ENCODE assay signal across 8 cellular contexts in genomic region chr20:13638496-13639477, GRCh38. TPM values are rescaled to one million over a fixed set of nuclear protein-coding genes. Genes with fewer than 3 reads are reported as not detected.
DNase-seq lines count a peak whose midpoint lies in the region; ATAC-seq, FAIRE-seq and TF ChIP-seq lines count a peak whose summit lies in the region.

A gene with protein sequence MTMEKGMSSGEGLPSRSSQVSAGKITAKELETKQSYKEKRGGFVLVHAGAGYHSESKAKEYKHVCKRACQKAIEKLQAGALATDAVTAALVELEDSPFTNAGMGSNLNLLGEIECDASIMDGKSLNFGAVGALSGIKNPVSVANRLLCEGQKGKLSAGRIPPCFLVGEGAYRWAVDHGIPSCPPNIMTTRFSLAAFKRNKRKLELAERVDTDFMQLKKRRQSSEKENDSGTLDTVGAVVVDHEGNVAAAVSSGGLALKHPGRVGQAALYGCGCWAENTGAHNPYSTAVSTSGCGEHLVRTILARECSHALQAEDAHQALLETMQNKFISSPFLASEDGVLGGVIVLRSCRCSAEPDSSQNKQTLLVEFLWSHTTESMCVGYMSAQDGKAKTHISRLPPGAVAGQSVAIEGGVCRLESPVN (minus strand): TSS chr20:13638932. CDS start chr20:13630078, 8,854 bp downstream.

- peak within 1 kb of the TSS; percentile 88 for H3K4me2 ChIP-seq in OCI-LY3 (ENCODE audit: low read length)

- peak; percentile 33 for DNase-seq in D721Med (ENCODE audit: insufficient read length, low spot score)
- peak; percentile 97 for DNase-seq in HuH-7 (ENCODE audit: low spot score)
- peak; percentile 94 for DNase-seq in activated T-cell treated with anti-CD3 and anti-CD28 coated beads for 24 hours (ENCODE audit: low read depth)
- DNase-seq in epithelial cell of esophagus (ENCODE audit: low read depth), result peak; percentile 100
- DNase-seq in mucosa of descending colon, result peak; percentile 98 to 99 (median 98)
- DNase-seq in stimulated activated CD8-positive, alpha-beta memory T cell treated with anti-CD3 and anti-CD28 coated beads, Interleukin-4, amount 100 ng/mL, for 24 hours (ENCODE audit: low read depth), result peak; percentile 89

- H3K27me3 ChIP-seq in OCI-LY3 (ENCODE audit: low read depth, low read length), result peaks cover 25% of the 10 kb centered on the region

- H3K36me3 ChIP-seq in OCI-LY3 (replicated peaks; ENCODE audit: low read depth, low read length) (no peaks in the 10 kb centered on the region), mucosa of descending colon (ENCODE audit: low read depth) (no peaks in the 10 kb centered on the region)

- no peak within 1 kb of the TSS for H3K27ac ChIP-seq in OCI-LY3 (ENCODE audit: low read length)

- peak within 1 kb of the TSS; percentile 70 for H3K9ac ChIP-seq in OCI-LY3 (ENCODE audit: low read length)

- no peaks in the 10 kb centered on the region for H4K20me1 ChIP-seq in OCI-LY3 (ENCODE audit: insufficient read depth, low read length)

- FAIRE-seq in D721Med (lab: Jason Lieb, UNC), result no peak

- H3K9me3 ChIP-seq in OCI-LY3 (ENCODE audit: insufficient read depth, low read length), result no peaks in the 10 kb centered on the region
- H3K9me3 ChIP-seq in mucosa of descending colon, result no peaks in the 10 kb centered on the region

- intact Hi-C loops in mucosa of descending colon (cut with DNase I, micrococcal nuclease), result no loop called here

- H3K4me3 ChIP-seq in OCI-LY3 (ENCODE audit: low read length) (peak within 1 kb of the TSS; percentile 84), epithelial cell of esophagus (ENCODE audit: low read length) (peak within 1 kb of the TSS; percentile 98), mucosa of descending colon (peak within 1 kb of the TSS; percentile 76)

- peak within 1 kb of the TSS; percentile 99 for H2AFZ ChIP-seq in OCI-LY3 (ENCODE audit: low read depth, low read length)

- H3K79me2 ChIP-seq in OCI-LY3 (ENCODE audit: low read length), result peaks cover 34% of the 10 kb centered on the region

- no peak for TF ChIP-seq CTCF in D721Med (IDR thresholded peaks at IDR 0.05; ENCODE audit: insufficient read depth, missing control alignments)
- 0 out of 2 replicates have a peak, but pooled peaks have one; percentile 7 for TF ChIP-seq CTCF in OCI-LY3 (IDR thresholded peaks at IDR 0.05; ENCODE audit: low read depth, low read length)
- no peak for TF ChIP-seq CTCF in epithelial cell of esophagus (IDR thresholded peaks at IDR 0.05; ENCODE audit: insufficient read depth, low read depth, low read length, missing control alignments)
- TF ChIP-seq CTCF in mucosa of descending colon (IDR thresholded peaks at IDR 0.05), result no peak

- ATAC-seq in GM21515 (IDR thresholded peaks at IDR 0.05; ENCODE audit: unreplicated experiment), result peak; percentile 100
- peak; percentile 99 for ATAC-seq in mucosa of descending colon

- H3K4me1 ChIP-seq in OCI-LY3 (ENCODE audit: low read length), result peaks cover 7% of the 10 kb centered on the region; the same call in 1 of the 2 replicates
- H3K4me1 ChIP-seq in mucosa of descending colon (ENCODE audit: low read depth), result peaks cover 3% of the 10 kb centered on the region

RNA-seq across cellular contexts. Expression of the gene that starts here (rescaled TPM):
- total RNA-seq in mucosa of descending colon, result 10 to 100 TPM; 13.3 to 15.0 (median 13.8) TPM

Comparison
In these comparisons a context has a peak if more than half of its experiments do, and no peak if none do; other contexts are left out.
1. DNase-seq: peak in every context shown above with its lines; median percentile 100 in epithelial cell of esophagus; 98 in mucosa of descending colon; 97 in HuH-7; 94 in activated T-cell treated with anti-CD3 and anti-CD28 coated beads for 24 hours; 89 in stimulated activated CD8-positive, alpha-beta memory T cell treated with anti-CD3 and anti-CD28 coated beads, Interleukin-4, amount 100 ng/mL, for 24 hours; 33 in D721Med.